Comparison of ENCODE assay signal across 1 cellular context in the genomic region with DNA sequence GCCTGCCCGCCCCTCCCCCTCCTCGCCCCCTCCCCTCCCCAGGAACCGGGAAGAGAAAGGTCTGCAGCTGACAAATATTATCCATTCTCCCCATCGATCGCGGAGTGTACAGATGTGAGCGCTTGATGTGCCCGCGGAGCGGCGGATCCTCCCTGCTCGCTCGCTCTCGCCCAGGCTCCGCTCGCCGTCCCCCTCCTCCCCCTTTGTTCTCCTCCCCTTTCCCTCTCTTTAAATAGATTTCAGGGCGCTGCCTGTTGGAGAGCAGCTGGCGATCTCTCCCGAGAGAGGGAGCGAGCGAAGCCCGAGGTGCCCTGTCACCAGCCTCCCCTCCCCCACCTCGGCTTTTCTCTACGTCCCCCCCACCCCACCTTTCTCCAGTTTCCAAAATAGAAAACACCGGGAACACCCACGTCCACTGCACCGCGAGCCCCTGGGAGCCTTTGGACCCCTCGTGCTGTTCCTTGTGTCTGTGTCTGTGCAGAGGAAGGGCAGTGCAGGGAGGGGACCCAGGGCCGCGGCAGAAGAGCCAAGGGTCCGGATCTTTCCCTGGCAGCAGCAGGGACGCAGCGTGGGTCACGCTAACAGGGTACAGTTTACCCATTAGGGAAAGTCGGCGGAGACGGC.
A peak's percentile ranks its signal among the peaks of the same experiment; 100 is the strongest.
TF ChIP-seq lines count a peak whose summit lies in the region.

No MANE protein-coding gene starts in this region.

TF ChIP-seq in HepG2, 621 proteins besides CTCF, POLR2A, EP300 and RAD21 (continued from another document and continues in another):
- TF ChIP-seq, protein P1, sequence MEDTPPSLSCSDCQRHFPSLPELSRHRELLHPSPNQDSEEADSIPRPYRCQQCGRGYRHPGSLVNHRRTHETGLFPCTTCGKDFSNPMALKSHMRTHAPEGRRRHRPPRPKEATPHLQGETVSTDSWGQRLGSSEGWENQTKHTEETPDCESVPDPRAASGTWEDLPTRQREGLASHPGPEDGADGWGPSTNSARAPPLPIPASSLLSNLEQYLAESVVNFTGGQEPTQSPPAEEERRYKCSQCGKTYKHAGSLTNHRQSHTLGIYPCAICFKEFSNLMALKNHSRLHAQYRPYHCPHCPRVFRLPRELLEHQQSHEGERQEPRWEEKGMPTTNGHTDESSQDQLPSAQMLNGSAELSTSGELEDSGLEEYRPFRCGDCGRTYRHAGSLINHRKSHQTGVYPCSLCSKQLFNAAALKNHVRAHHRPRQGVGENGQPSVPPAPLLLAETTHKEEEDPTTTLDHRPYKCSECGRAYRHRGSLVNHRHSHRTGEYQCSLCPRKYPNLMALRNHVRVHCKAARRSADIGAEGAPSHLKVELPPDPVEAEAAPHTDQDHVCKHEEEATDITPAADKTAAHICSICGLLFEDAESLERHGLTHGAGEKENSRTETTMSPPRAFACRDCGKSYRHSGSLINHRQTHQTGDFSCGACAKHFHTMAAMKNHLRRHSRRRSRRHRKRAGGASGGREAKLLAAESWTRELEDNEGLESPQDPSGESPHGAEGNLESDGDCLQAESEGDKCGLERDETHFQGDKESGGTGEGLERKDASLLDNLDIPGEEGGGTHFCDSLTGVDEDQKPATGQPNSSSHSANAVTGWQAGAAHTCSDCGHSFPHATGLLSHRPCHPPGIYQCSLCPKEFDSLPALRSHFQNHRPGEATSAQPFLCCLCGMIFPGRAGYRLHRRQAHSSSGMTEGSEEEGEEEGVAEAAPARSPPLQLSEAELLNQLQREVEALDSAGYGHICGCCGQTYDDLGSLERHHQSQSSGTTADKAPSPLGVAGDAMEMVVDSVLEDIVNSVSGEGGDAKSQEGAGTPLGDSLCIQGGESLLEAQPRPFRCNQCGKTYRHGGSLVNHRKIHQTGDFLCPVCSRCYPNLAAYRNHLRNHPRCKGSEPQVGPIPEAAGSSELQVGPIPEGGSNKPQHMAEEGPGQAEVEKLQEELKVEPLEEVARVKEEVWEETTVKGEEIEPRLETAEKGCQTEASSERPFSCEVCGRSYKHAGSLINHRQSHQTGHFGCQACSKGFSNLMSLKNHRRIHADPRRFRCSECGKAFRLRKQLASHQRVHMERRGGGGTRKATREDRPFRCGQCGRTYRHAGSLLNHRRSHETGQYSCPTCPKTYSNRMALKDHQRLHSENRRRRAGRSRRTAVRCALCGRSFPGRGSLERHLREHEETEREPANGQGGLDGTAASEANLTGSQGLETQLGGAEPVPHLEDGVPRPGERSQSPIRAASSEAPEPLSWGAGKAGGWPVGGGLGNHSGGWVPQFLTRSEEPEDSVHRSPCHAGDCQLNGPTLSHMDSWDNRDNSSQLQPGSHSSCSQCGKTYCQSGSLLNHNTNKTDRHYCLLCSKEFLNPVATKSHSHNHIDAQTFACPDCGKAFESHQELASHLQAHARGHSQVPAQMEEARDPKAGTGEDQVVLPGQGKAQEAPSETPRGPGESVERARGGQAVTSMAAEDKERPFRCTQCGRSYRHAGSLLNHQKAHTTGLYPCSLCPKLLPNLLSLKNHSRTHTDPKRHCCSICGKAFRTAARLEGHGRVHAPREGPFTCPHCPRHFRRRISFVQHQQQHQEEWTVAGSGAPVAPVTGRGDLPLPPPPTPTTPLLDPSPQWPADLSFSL (CRISPR knock-in tag; IDR thresholded peaks at IDR 0.05) = no peak
- TF ChIP-seq POLR2AphosphoS5 (IDR thresholded peaks at IDR 0.05; ENCODE audit: low read depth, low read length) (0 out of 2 replicates have a peak, but pooled peaks have one; percentile 35), ZNF639 (CRISPR knock-in tag; conservative IDR thresholded peaks at IDR 0.05) (0 out of 2 replicates have a peak, but pooled peaks have one; percentile 27), HDAC6 (IDR thresholded peaks at IDR 0.05; ENCODE audit: low read depth, low read length) (no peak), NFIC (IDR thresholded peaks at IDR 0.05; ENCODE audit: low read length) (no peak), HCFC1 (IDR thresholded peaks at IDR 0.05; ENCODE audit: low read depth, low read length) (no peak), MBD4 (IDR thresholded peaks at IDR 0.05; ENCODE audit: borderline replicate concordance, low read length) (no peak), TBX2 (CRISPR knock-in tag; IDR thresholded peaks at IDR 0.05; ENCODE audit: borderline replicate concordance) (no peak), ZNF326 (CRISPR knock-in tag; IDR thresholded peaks at IDR 0.05; ENCODE audit: borderline replicate concordance) (no peak), SAFB2 (CRISPR knock-in tag; IDR thresholded peaks at IDR 0.05; ENCODE audit: borderline replicate concordance, low read depth) (no peak), GATA4 (IDR thresholded peaks at IDR 0.05; ENCODE audit: borderline replicate concordance, low read depth) (no peak), JUNB (CRISPR knock-in tag; IDR thresholded peaks at IDR 0.05; ENCODE audit: borderline replicate concordance) (no peak), KMT2B (CRISPR knock-in tag; IDR thresholded peaks at IDR 0.05) (no peak), ZFP1 (CRISPR knock-in tag; IDR thresholded peaks at IDR 0.05) (no peak), JUN (CRISPR knock-in tag; IDR thresholded peaks at IDR 0.05) (no peak), ZBTB7A (CRISPR knock-in tag; IDR thresholded peaks at IDR 0.05) (no peak; the same call in 1 of the 2 replicates), ATF1 (CRISPR knock-in tag; IDR thresholded peaks at IDR 0.05) (no peak), ZXDC (CRISPR knock-in tag; IDR thresholded peaks at IDR 0.05) (no peak), HBP1 (CRISPR knock-in tag; IDR thresholded peaks at IDR 0.05; ENCODE audit: low read depth) (no peak), ETV5 (CRISPR knock-in tag; IDR thresholded peaks at IDR 0.05; ENCODE audit: borderline replicate concordance) (peak; percentile 29; the same call in 1 of the 2 replicates), ZNF577 (CRISPR knock-in tag; IDR thresholded peaks at IDR 0.05; ENCODE audit: borderline replicate concordance, low read depth) (no peak), ZNF674 (CRISPR knock-in tag; IDR thresholded peaks at IDR 0.05; ENCODE audit: low read depth) (no peak), ZNF503 (CRISPR knock-in tag; IDR thresholded peaks at IDR 0.05) (no peak), FOSL2 (CRISPR knock-in tag; IDR thresholded peaks at IDR 0.05) (peak; percentile 27; the same call in 1 of the 2 replicates), ZNF883 (CRISPR knock-in tag; IDR thresholded peaks at IDR 0.05; ENCODE audit: not compliant biosample characterization) (no peak), SOX5 (CRISPR knock-in tag; IDR thresholded peaks at IDR 0.05; ENCODE audit: borderline replicate concordance) (peak; percentile 30; the same call in 1 of the 2 replicates), CREB3 (CRISPR knock-in tag; IDR thresholded peaks at IDR 0.05) (no peak), ZNF382 (CRISPR knock-in tag; IDR thresholded peaks at IDR 0.05; ENCODE audit: borderline replicate concordance) (no peak), RARG (CRISPR knock-in tag; IDR thresholded peaks at IDR 0.05; ENCODE audit: low read depth) (no peak), ZNF672 (CRISPR knock-in tag; IDR thresholded peaks at IDR 0.05) (no peak), KAT7 (CRISPR knock-in tag; IDR thresholded peaks at IDR 0.05; ENCODE audit: borderline replicate concordance) (no peak)
- TF ChIP-seq, protein P2, sequence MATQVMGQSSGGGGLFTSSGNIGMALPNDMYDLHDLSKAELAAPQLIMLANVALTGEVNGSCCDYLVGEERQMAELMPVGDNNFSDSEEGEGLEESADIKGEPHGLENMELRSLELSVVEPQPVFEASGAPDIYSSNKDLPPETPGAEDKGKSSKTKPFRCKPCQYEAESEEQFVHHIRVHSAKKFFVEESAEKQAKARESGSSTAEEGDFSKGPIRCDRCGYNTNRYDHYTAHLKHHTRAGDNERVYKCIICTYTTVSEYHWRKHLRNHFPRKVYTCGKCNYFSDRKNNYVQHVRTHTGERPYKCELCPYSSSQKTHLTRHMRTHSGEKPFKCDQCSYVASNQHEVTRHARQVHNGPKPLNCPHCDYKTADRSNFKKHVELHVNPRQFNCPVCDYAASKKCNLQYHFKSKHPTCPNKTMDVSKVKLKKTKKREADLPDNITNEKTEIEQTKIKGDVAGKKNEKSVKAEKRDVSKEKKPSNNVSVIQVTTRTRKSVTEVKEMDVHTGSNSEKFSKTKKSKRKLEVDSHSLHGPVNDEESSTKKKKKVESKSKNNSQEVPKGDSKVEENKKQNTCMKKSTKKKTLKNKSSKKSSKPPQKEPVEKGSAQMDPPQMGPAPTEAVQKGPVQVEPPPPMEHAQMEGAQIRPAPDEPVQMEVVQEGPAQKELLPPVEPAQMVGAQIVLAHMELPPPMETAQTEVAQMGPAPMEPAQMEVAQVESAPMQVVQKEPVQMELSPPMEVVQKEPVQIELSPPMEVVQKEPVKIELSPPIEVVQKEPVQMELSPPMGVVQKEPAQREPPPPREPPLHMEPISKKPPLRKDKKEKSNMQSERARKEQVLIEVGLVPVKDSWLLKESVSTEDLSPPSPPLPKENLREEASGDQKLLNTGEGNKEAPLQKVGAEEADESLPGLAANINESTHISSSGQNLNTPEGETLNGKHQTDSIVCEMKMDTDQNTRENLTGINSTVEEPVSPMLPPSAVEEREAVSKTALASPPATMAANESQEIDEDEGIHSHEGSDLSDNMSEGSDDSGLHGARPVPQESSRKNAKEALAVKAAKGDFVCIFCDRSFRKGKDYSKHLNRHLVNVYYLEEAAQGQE (IDR thresholded peaks at IDR 0.05; ENCODE audit: borderline replicate concordance in 1 of 2, low read depth in 1 of 2, low read length in 2 of 2) = no peak
- TF ChIP-seq, protein P3, sequence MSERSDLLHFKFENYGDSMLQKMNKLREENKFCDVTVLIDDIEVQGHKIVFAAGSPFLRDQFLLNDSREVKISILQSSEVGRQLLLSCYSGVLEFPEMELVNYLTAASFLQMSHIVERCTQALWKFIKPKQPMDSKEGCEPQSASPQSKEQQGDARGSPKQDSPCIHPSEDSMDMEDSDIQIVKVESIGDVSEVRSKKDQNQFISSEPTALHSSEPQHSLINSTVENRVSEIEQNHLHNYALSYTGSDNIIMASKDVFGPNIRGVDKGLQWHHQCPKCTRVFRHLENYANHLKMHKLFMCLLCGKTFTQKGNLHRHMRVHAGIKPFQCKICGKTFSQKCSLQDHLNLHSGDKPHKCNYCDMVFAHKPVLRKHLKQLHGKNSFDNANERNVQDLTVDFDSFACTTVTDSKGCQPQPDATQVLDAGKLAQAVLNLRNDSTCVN (CRISPR knock-in tag; IDR thresholded peaks at IDR 0.05; ENCODE audit: borderline replicate concordance) = no peak; the same call in 1 of the 2 replicates
- TF ChIP-seq, protein P4, sequence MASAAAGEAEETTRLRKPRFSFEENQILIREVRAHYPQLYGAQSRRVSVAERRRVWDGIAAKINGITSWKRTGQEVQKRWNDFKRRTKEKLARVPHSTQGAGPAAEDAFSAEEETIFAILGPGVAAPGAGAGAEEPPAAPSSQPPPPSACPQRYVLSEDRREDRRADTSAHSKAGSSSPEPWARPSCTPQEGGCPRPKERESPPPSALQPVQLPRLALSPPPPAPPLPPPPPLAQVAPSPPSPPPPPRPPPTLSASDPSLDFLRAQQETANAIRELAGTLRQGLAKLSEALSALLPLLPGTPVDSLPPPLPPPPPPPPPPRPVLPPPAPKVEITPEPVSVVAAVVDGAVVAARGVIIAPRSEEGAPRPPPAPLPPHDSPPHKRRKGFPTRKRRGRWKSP (CRISPR knock-in tag; IDR thresholded peaks at IDR 0.05) = no peak
